19 cellular contexts compared by ENCODE assay signal in the genomic region with DNA sequence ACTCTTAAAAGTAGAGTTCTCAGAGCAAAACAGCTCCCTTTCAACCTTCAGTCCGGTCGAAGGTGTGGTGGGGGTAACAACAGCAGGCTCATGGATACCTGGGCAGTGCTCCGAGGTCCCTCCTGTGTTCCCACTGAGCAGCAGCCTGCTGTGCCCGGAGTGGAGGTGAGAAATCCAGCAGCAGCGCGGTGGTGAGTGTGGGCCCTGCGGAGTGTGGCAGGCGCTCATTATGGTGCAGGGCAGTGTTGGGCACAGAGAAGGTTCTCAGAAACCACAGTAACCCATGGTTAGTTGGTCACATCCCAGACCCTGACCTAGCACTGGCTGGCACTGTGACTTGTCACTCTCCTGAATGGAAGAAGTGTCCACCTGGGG. TPM values are rescaled to one million over a fixed set of nuclear protein-coding genes. Genes with fewer than 3 reads are reported as not detected.
DNase-seq lines count a peak whose midpoint lies in the region; ATAC-seq, FAIRE-seq and TF ChIP-seq lines count a peak whose summit lies in the region.
"Had no signal": no experiment of that assay in that cellular context is flagged by ENCODE, and none has a peak within 500 bp of the region (broad histone marks: within the 10 kb centered on the region; RNA-seq: fewer than 3 reads in every experiment).

No MANE protein-coding gene starts in this region.

- no peak overlapping the region for H3K9ac ChIP-seq in SK-N-SH
- no peak overlapping the region for H3K9ac ChIP-seq in astrocyte (ENCODE audit: low read length)

- DNase-seq in SK-N-SH (no peak), GM12891 (ENCODE audit: insufficient read length, low spot score) (no peak), astrocyte (ENCODE audit: low read depth) (no peak), neural crest cell (ENCODE audit: low read depth, low spot score) (no peak), T-helper 9 cell (no peak), inferior parietal cortex (ENCODE audit: extremely low spot score) (no peak)
- no peak for DNase-seq in effector CD4-positive, alpha-beta T cell
- DNase-seq: 8988T, cerebellar nuclear complex, erythroblast, GOT3, heart right ventricle, NCI-H1436 treated with DMSO at 0.1 percent for 48 hours had no signal

- ATAC-seq in SK-N-SH treated with all-trans-retinoic acid at 6 μM for 48 hours: no peak
- ATAC-seq: heart right ventricle, PC-3 had no signal

- no peak for TF ChIP-seq RAD21 in SK-N-SH (IDR thresholded peaks at IDR 0.05; ENCODE audit: low read length)

- H3K4me3 ChIP-seq in SK-N-SH (ENCODE audit: low read depth in 2 of 2, low read length in 1 of 2) (no peak overlapping the region), astrocyte (ENCODE audit: insufficient read depth, low read depth, low read length) (no peak overlapping the region)
- H3K4me3 ChIP-seq: heart right ventricle had no signal

- H3K36me3 Mint-ChIP-seq in astrocyte (ENCODE audit: low read depth, unreplicated experiment) (peaks cover 10% of the 10 kb centered on the region), neural crest cell (ENCODE audit: low read depth) (peaks cover 9% of the 10 kb centered on the region)

- WGBS in SK-N-SH (ENCODE audit: low lambda C conversion rate): 93% methylated on average over 8 of the region's 8 CpGs

- H3K9me3 Mint-ChIP-seq in astrocyte (ENCODE audit: unreplicated experiment): no peaks in the 10 kb centered on the region
- H3K9me3 Mint-ChIP-seq in neural crest cell: no peaks in the 10 kb centered on the region

- FAIRE-seq in GM12891 (lab: Jason Lieb, UNC) (no peak), astrocyte (lab: Jason Lieb, UNC) (no peak)

- H3F3A ChIP-seq in SK-N-SH (replicated peaks; ENCODE audit: insufficient read depth): peaks cover 69% of the 10 kb centered on the region

- H3K36me3 ChIP-seq in SK-N-SH (replicated peaks in 1 of 2; ENCODE audit: control insufficient read depth in 1 of 2, insufficient read depth in 2 of 2, low read length in 1 of 2): peaks cover 38 to 54% of the 10 kb centered on the region in 2 experiments
- H3K36me3 ChIP-seq in astrocyte (ENCODE audit: insufficient read depth, low read length): peaks cover 5% of the 10 kb centered on the region

- no peak for TF ChIP-seq EP300 in SK-N-SH (IDR thresholded peaks at IDR 0.05; ENCODE audit: borderline replicate concordance in 1 of 2, low read depth in 1 of 2, low read length in 1 of 2)

- H3K4me1 ChIP-seq in SK-N-SH (ENCODE audit: control insufficient read depth in 1 of 2, insufficient read depth in 2 of 2, low read depth in 1 of 2, low read length in 1 of 2): peaks cover 28 to 63% of the 10 kb centered on the region in 2 experiments; a peak in 3 of 4 replicates
- H3K4me1 ChIP-seq in astrocyte (ENCODE audit: insufficient read depth, low read length): peaks cover 36% of the 10 kb centered on the region

- no peak overlapping the region for H3K4me3 Mint-ChIP-seq in astrocyte (ENCODE audit: unreplicated experiment)
- peak overlapping the region; percentile 85 for H3K4me3 Mint-ChIP-seq in neural crest cell

- peak overlapping the region; percentile 12 for H3K27ac Mint-ChIP-seq in astrocyte (ENCODE audit: unreplicated experiment)
- no peak overlapping the region for H3K27ac Mint-ChIP-seq in neural crest cell (ENCODE audit: unreplicated experiment)

- H3K4me2 ChIP-seq in SK-N-SH (no peak overlapping the region), astrocyte (ENCODE audit: low read length) (no peak overlapping the region)

- POLR2A ChIA-PET in SK-N-SH (lab: Yijun Ruan, JAX): interaction anchor here (0.6 to 2.2 kb wide), 10 partner anchors 9 to 152 kb away, joined by 3 to 13 read pairs (median 4); partner anchors contain the start of genes MCRIP1 and SLC25A10

- H2AFZ ChIP-seq in SK-N-SH (ENCODE audit: low read depth) (no peak overlapping the region), astrocyte (ENCODE audit: low read depth, low read length) (no peak overlapping the region)

- no peak for TF ChIP-seq CTCF in SK-N-SH (IDR thresholded peaks at IDR 0.05)
- no peak for TF ChIP-seq CTCF in astrocyte (IDR thresholded peaks at IDR 0.05; ENCODE audit: insufficient read depth, low read depth, low read length)
- no peak for TF ChIP-seq CTCF in neural crest cell (conservative IDR thresholded peaks at IDR 0.05)

- peak overlapping the region; percentile 86 to 95; a peak in 2 of 4 replicates for H3K27ac ChIP-seq in SK-N-SH (ENCODE audit: low read depth in 2 of 2, low read length in 1 of 2)
- H3K27ac ChIP-seq in astrocyte (ENCODE audit: low read depth, low read length): no peak overlapping the region

- H3K4me1 Mint-ChIP-seq in astrocyte (ENCODE audit: low read depth, unreplicated experiment) (peaks cover 30% of the 10 kb centered on the region), neural crest cell (peaks cover 38% of the 10 kb centered on the region)

- no peaks in the 10 kb centered on the region for H3K9me3 ChIP-seq in SK-N-SH
- no peaks in the 10 kb centered on the region for H3K9me3 ChIP-seq in astrocyte (ENCODE audit: insufficient read depth, low read depth, low read length)
- H3K9me3 ChIP-seq: heart right ventricle had no signal

- peaks cover 55% of the 10 kb centered on the region for H4K20me1 ChIP-seq in SK-N-SH (ENCODE audit: insufficient read depth)
- H4K20me1 ChIP-seq in astrocyte (ENCODE audit: insufficient read depth, low read length): peaks cover 70% of the 10 kb centered on the region

- H3K79me2 ChIP-seq in SK-N-SH (ENCODE audit: insufficient read depth) (peaks cover 76% of the 10 kb centered on the region), astrocyte (ENCODE audit: insufficient read depth, low read length) (peaks cover 75% of the 10 kb centered on the region)

- H3K27me3 Mint-ChIP-seq in astrocyte (ENCODE audit: low read depth, unreplicated experiment) (no peaks in the 10 kb centered on the region), neural crest cell (ENCODE audit: low read depth) (peaks cover 23% of the 10 kb centered on the region)

- CTCF ChIA-PET in SK-N-SH (lab: Yijun Ruan, JAX): interaction anchor here (0.9 to 1.7 kb wide), 4 partner anchors 13 to 165 kb away, joined by 3 to 4 read pairs (median 4); no protein-coding TSS in a partner anchor

- H3K27me3 ChIP-seq in SK-N-SH (ENCODE audit: insufficient read depth): no peaks in the 10 kb centered on the region
- H3K27me3 ChIP-seq in astrocyte (ENCODE audit: insufficient read depth, low read length): no peaks in the 10 kb centered on the region
- H3K27me3 ChIP-seq: heart right ventricle had no signal

- H3K9me2 ChIP-seq in SK-N-SH: no peaks in the 10 kb centered on the region

- TF ChIP-seq POLR2A in GM12891 (IDR thresholded peaks at IDR 0.05; ENCODE audit: low read depth, low read length): no peak

TF ChIP-seq in SK-N-SH, 30 proteins besides CTCF, POLR2A, EP300 and RAD21 (continues in another document):
- TF ChIP-seq MXI1 (IDR thresholded peaks at IDR 0.05; ENCODE audit: low read depth, low read length): no peak
- TF ChIP-seq GATA2 (CRISPR knock-in tag; IDR thresholded peaks at IDR 0.05): no peak
- no peak for TF ChIP-seq TCF12 (IDR thresholded peaks at IDR 0.05)

TF ChIP-seq in SK-N-SH treated with all-trans-retinoic acid at 6 μM for 48 hours, 23 proteins besides CTCF, POLR2A, EP300 and RAD21 (continues in another document):
- TF ChIP-seq TCF4 (CRISPR knock-in tag; IDR thresholded peaks at IDR 0.05; ENCODE audit: borderline replicate concordance) (no peak), ZFP3 (CRISPR knock-in tag; IDR thresholded peaks at IDR 0.05) (no peak), ISL1 (CRISPR knock-in tag; IDR thresholded peaks at IDR 0.05) (no peak), ZNF8 (CRISPR knock-in tag; IDR thresholded peaks at IDR 0.05) (no peak), BACH2 (CRISPR knock-in tag; IDR thresholded peaks at IDR 0.05; ENCODE audit: borderline replicate concordance) (no peak)

TF ChIP-seq in GM12891, 5 proteins besides CTCF, POLR2A, EP300 and RAD21:
- no peak for TF ChIP-seq PAX5 (IDR thresholded peaks at IDR 0.05; ENCODE audit: insufficient read depth, low read length, severe bottlenecking)
- peak; percentile 15; the same call in 1 of the 2 replicates for TF ChIP-seq POLR2AphosphoS5 (IDR thresholded peaks at IDR 0.05; ENCODE audit: low read depth, low read length)

RNA-seq across cellular contexts. Expression of gene P4HB, which starts 5.0 kb away (rescaled TPM):
- polyA plus RNA-seq in SK-N-SH (2012; rRNA removed): 112 and 165 TPM in 2 replicates
- polyA plus RNA-seq in SK-N-SH (2012; cell fraction: cytosol; rRNA removed): 240 and 314 TPM in 2 replicates
- 212 and 321 TPM in 2 replicates for polyA plus RNA-seq in SK-N-SH (2012; cell fraction: nucleus; rRNA removed)
- polyA plus RNA-seq in GM12891 (2012; ENCODE audit: low read depth, missing spikeins): 414 TPM
- total RNA-seq in astrocyte (1,268 and 1,504 TPM in 2 replicates), neural crest cell (364 and 368 TPM in 2 replicates)

RNA-seq across cellular contexts. Expression of gene ARHGDIA, which starts 5.8 kb away (rescaled TPM):
- 184 and 385 TPM in 2 replicates for polyA plus RNA-seq in SK-N-SH (2012; rRNA removed)
- 158 and 279 TPM in 2 replicates for polyA plus RNA-seq in SK-N-SH (2012; cell fraction: cytosol; rRNA removed)
- 650 and 681 TPM in 2 replicates for polyA plus RNA-seq in SK-N-SH (2012; cell fraction: nucleus; rRNA removed)
- polyA plus RNA-seq in GM12891 (2012; ENCODE audit: low read depth, missing spikeins): 203 TPM
- total RNA-seq in astrocyte (352 and 367 TPM in 2 replicates), neural crest cell (405 and 429 TPM in 2 replicates)

RNA-seq across cellular contexts. Expression of gene ALYREF, which starts 26.0 kb away (rescaled TPM):
- 176 and 269 TPM in 2 replicates for polyA plus RNA-seq in SK-N-SH (2012; rRNA removed)
- 159 and 175 TPM in 2 replicates for polyA plus RNA-seq in SK-N-SH (2012; cell fraction: cytosol; rRNA removed)
- 164 and 238 TPM in 2 replicates for polyA plus RNA-seq in SK-N-SH (2012; cell fraction: nucleus; rRNA removed)
- polyA plus RNA-seq in GM12891 (2012; ENCODE audit: low read depth, missing spikeins): 112 TPM
- total RNA-seq in astrocyte (86.4 and 110 TPM in 2 replicates), neural crest cell (216 and 217 TPM in 2 replicates)

RNA-seq across cellular contexts. Expression of gene ANAPC11, which starts 26.2 kb away (rescaled TPM):
- polyA plus RNA-seq in SK-N-SH (2012; rRNA removed): 1,022 and 1,275 TPM in 2 replicates
- 764 and 988 TPM in 2 replicates for polyA plus RNA-seq in SK-N-SH (2012; cell fraction: cytosol; rRNA removed)
- polyA plus RNA-seq in SK-N-SH (2012; cell fraction: nucleus; rRNA removed): 313 and 563 TPM in 2 replicates
- 183 TPM for polyA plus RNA-seq in GM12891 (2012; ENCODE audit: low read depth, missing spikeins)
- total RNA-seq in astrocyte (104 and 113 TPM in 2 replicates), neural crest cell (199 and 200 TPM in 2 replicates)

RNA-seq across cellular contexts. Expression of gene PPP1R27, which starts 30.5 kb away (rescaled TPM):
- polyA plus RNA-seq in SK-N-SH (2012; rRNA removed): 0.07 and 0.16 TPM in 2 replicates
- polyA plus RNA-seq in SK-N-SH (2012; cell fraction: cytosol; rRNA removed): 0.01 TPM in 1 of 2 replicates, not detected in the other
- polyA plus RNA-seq in SK-N-SH (2012; cell fraction: nucleus; rRNA removed): 0.19 and 0.23 TPM in 2 replicates
- 2.4 TPM for polyA plus RNA-seq in GM12891 (2012; ENCODE audit: low read depth, missing spikeins)
- total RNA-seq in astrocyte: 0.65 TPM in 1 of 2 replicates, not detected in the other
- not detected in 2 replicates for total RNA-seq in neural crest cell
- total RNA-seq: left lobe of liver; PC-3; subcutaneous adipose tissue; T-helper 1 cell treated with Interleukin-12 subunit alpha and Interleukin-12 subunit beta and Interleukin-4 antibody, amounts not matched to agents 30 ng/mL and 1 ng/mL, for 36 hours had no signal
- polyA plus RNA-seq: neural cell had no signal
